In the genomic region with DNA sequence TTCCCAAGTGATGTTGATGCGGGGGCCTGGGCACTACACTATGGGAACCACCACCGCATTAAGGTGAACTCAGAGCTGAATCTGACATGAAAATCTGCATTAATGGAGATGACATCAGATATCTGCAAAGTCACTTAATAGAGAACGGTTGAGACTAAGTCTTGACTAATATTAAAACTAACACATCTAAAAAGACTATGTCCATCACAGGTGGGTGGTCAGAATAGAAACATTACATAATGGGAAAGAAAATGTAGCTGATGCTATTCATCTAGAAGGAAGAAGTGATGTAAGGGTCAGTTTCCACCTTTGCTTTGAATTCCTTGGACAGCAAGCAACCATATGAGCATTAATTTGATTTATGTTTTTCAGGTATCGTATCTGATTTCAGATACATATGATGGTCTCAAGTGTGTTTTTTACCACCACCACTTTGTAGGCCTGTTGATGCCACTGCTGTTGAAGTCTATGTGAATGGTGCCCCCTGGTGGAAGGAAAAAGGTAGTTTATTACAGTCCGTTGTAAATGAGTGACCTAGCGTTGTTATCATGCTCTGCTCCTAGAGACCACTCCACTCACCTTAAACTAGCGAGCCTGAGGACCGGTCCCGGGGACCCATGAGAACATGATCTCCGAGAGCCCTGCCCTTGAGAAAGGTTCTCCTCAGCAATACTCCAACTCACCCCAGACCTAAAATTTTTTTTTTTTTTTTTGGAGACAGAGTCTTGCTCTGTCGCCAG, we compare ENCODE assay signal across 8 cellular contexts.
DNase-seq lines count a peak whose midpoint lies in the region; ATAC-seq and TF ChIP-seq lines count a peak whose summit lies in the region.

No MANE protein-coding gene starts in this region.

- H3K4me3 ChIP-seq in body of pancreas = no peak overlapping the region

- peak; percentile 40 to 86 (median 79) for TF ChIP-seq CTCF in body of pancreas (IDR thresholded peaks at IDR 0.05)

- intact Hi-C loops in body of pancreas (cut with DNase I) = loop anchor here (5.0 kb wide), 2 partner anchors 210 to 280 kb away; no protein-coding TSS in a partner anchor

- DNase-seq in AG08395 (ENCODE audit: low spot score) (peak; percentile 81), NCI-H146 (lab: John Stamatoyannopoulos, UW) (peak; percentile 70), T follicular helper cell (ENCODE audit: low read depth) (peak; percentile 37), body of pancreas (peak; percentile 53 to 78 (median 60)), iPS-NIHi11 (ENCODE audit: low spot score) (peak; percentile 81)
- peak; percentile 42 for DNase-seq in stimulated activated CD4-positive, alpha-beta T cell treated with anti-CD3 and anti-CD28 coated beads, Interleukin-1b, Interleukin-23, amount 100 ng/mL, for 48 hours

- H3K27ac ChIP-seq in body of pancreas = no peak overlapping the region

- 34 to 39% methylated on average over 11 of the region's 11 CpGs for WGBS in body of pancreas, 2 donors

- peak; percentile 83 for ATAC-seq in GM18502 (IDR thresholded peaks at IDR 0.05; ENCODE audit: poor library complexity, unreplicated experiment)
- ATAC-seq in HG02885 (IDR thresholded peaks at IDR 0.05; ENCODE audit: poor library complexity, unreplicated experiment) = peak; percentile 89
- ATAC-seq in body of pancreas = peak; percentile 90

- H3K36me3 ChIP-seq in body of pancreas (replicated peaks in 1 of 2; ENCODE audit: insufficient read depth in 1 of 2, low read depth in 2 of 2) = no peaks in the 10 kb centered on the region

- H3K27me3 ChIP-seq in body of pancreas = no peaks in the 10 kb centered on the region

- no peaks in the 10 kb centered on the region for H3K9me3 ChIP-seq in body of pancreas

- no peak for TF ChIP-seq POLR2A in body of pancreas (IDR thresholded peaks at IDR 0.05)

- no peaks in the 10 kb centered on the region for H3K4me1 ChIP-seq in body of pancreas
